Comparison of ENCODE assay signal across 11 cellular contexts in genomic region chr2:23399674-23400261, GRCh38. TPM values are rescaled to one million over a fixed set of nuclear protein-coding genes. Genes with fewer than 3 reads are reported as not detected.
DNase-seq lines count a peak whose midpoint lies in the region; ATAC-seq and TF ChIP-seq lines count a peak whose summit lies in the region.
"Had no signal": no experiment of that assay in that cellular context is flagged by ENCODE, and none has a peak within 500 bp of the region (broad histone marks: within the 10 kb centered on the region; RNA-seq: fewer than 3 reads in every experiment).

No MANE protein-coding gene starts in this region.

- TF ChIP-seq CTCF in GM10248 (IDR thresholded peaks at IDR 0.05; ENCODE audit: control extremely low read depth, extremely low read depth, low read depth, missing control alignments) (peak; percentile 35), NB4 (IDR thresholded peaks at IDR 0.05; ENCODE audit: low read depth, low read length) (no peak)

- POLR2A ChIA-PET in GM10248 (lab: Yijun Ruan, JAX): no interaction called here

- peak; percentile 61 for DNase-seq in GM10248 (ENCODE audit: extremely low spot score)
- DNase-seq in NB4 (ENCODE audit: low read depth): peak; percentile 32
- DNase-seq in sciatic nerve (ENCODE audit: low spot score): no peak
- no peak for DNase-seq in NCI-H2029 treated with DMSO at 0.1 percent for 48 hours (lab: John Stamatoyannopoulos, UW)
- no peak for DNase-seq in SKM-1 treated with dmso at 0.1 percent for 144 hours (lab: John Stamatoyannopoulos, UW; ENCODE audit: unreplicated experiment)
- DNase-seq in stimulated activated CD4-positive, alpha-beta T cell treated with anti-CD3 and anti-CD28 coated beads, Interleukin-4, amount 100 ng/mL, for 4 hours: no peak
- DNase-seq: activated CD4-positive, alpha-beta memory T cell treated with anti-CD3 and anti-CD28 coated beads, Interleukin-2, amount 10 ng/mL, durations not matched to agents 7 days and 5 days had no signal

- peak; percentile 67 for ATAC-seq in GM19035 (IDR thresholded peaks at IDR 0.05; ENCODE audit: unreplicated experiment)
- ATAC-seq in HG02885 (IDR thresholded peaks at IDR 0.05; ENCODE audit: poor library complexity, unreplicated experiment): peak; percentile 79
- ATAC-seq in sciatic nerve: no peak

- H3K4me3 ChIP-seq in NB4 (ENCODE audit: low read depth, low read length): no peak overlapping the region
- H3K4me3 ChIP-seq: BLaER1, skin epidermis had no signal

- intact Hi-C loops in sciatic nerve (cut with DNase I): no loop called here

- CTCF ChIA-PET in GM10248 (lab: Yijun Ruan, JAX): interaction anchor here (0.8 to 1.2 kb wide), 4 partner anchors 16 to 25 kb away, joined by 3 to 5 read pairs (median 4); no protein-coding TSS in a partner anchor

- no peak for TF ChIP-seq POLR2A in NB4 (IDR thresholded peaks at IDR 0.05; ENCODE audit: extremely low read depth, insufficient read length)

RNA-seq across cellular contexts. Expression of gene KLHL29, which starts 14.8 kb away (rescaled TPM):
- 31.7 TPM for total RNA-seq in sciatic nerve

Comparison
In these comparisons a context has a peak if more than half of its experiments do, and no peak if none do; other contexts are left out.
1. DNase-seq: peak in GM10248 (single experiment) and NB4 (single experiment); none in sciatic nerve (single experiment), NCI-H2029 treated with DMSO at 0.1 percent for 48 hours (single experiment), SKM-1 treated with dmso at 0.1 percent for 144 hours (single experiment) and stimulated activated CD4-positive, alpha-beta T cell treated with anti-CD3 and anti-CD28 coated beads, Interleukin-4, amount 100 ng/mL, for 4 hours (0 of 2).